ENCODE assay signal across 17 cellular contexts in genomic region chr6:31175961-31176360, GRCh38. TPM values are rescaled to one million over a fixed set of nuclear protein-coding genes. Genes with fewer than 3 reads are reported as not detected.
DNase-seq lines count a peak whose midpoint lies in the region; ATAC-seq, FAIRE-seq and TF ChIP-seq lines count a peak whose summit lies in the region.
"Had no signal": no experiment of that assay in that cellular context is flagged by ENCODE, and none has a peak within 500 bp of the region (broad histone marks: within the 10 kb centered on the region; RNA-seq: fewer than 3 reads in every experiment).

No MANE protein-coding gene starts in this region.

- POLR2A ChIA-PET in CD4-positive, alpha-beta T cell (lab: Charles Lee) = no interaction called here
- POLR2A ChIA-PET in activated CD4-positive, alpha-beta T cell treated with anti-CD3 and anti-CD28 coated beads, Interleukin-2, amount 10 ng/mL, durations not matched to agents 7 days and 5 days (lab: Charles Lee) = no interaction called here

- CTCF ChIA-PET in CD4-positive, alpha-beta T cell (lab: Charles Lee) = interaction anchor here (0.9 kb wide), 1 partner anchor 21 kb away, joined by 3 read pairs; no protein-coding TSS in a partner anchor
- CTCF ChIA-PET in activated CD4-positive, alpha-beta T cell treated with anti-CD3 and anti-CD28 coated beads, Interleukin-2, amount 10 ng/mL, durations not matched to agents 7 days and 5 days (lab: Charles Lee) = interaction anchor here (1.7 kb wide), 1 partner anchor 96 kb away, joined by 4 read pairs; no protein-coding TSS in a partner anchor

- no peak overlapping the region for H3K4me3 ChIP-seq in kidney (ENCODE audit: low read length in 2 of 2)
- no peak overlapping the region for H3K4me3 ChIP-seq in effector memory CD4-positive, alpha-beta T cell (ENCODE audit: insufficient read depth, low read depth, low read length, poor library complexity, severe bottlenecking)
- H3K4me3 ChIP-seq: gastroesophageal sphincter, thoracic aorta had no signal

- no peaks in the 10 kb centered on the region for H3K9me3 ChIP-seq in CD4-positive, alpha-beta T cell (ENCODE audit: control insufficient read depth, low read length)
- H3K9me3 ChIP-seq in kidney (ENCODE audit: control insufficient read depth in 1 of 2, low read length in 2 of 2) = no peaks in the 10 kb centered on the region
- no peaks in the 10 kb centered on the region for H3K9me3 ChIP-seq in effector memory CD4-positive, alpha-beta T cell (ENCODE audit: control insufficient read depth, low read length)
- H3K9me3 ChIP-seq: gastroesophageal sphincter, thoracic aorta had no signal

- no peak for ATAC-seq in CD4-positive, alpha-beta T cell (ENCODE audit: poor library complexity)
- ATAC-seq in GM18868 (IDR thresholded peaks at IDR 0.05; ENCODE audit: unreplicated experiment) = no peak
- ATAC-seq: gastroesophageal sphincter had no signal

- no peak overlapping the region for H3K27ac ChIP-seq in CD4-positive, alpha-beta T cell (ENCODE audit: low read depth, low read length)
- H3K27ac ChIP-seq in kidney (ENCODE audit: low read depth in 2 of 2, low read length in 2 of 2) = no peak overlapping the region
- no peak overlapping the region for H3K27ac ChIP-seq in effector memory CD4-positive, alpha-beta T cell (ENCODE audit: insufficient read depth, low read length, poor library complexity, severe bottlenecking)
- H3K27ac ChIP-seq: gastroesophageal sphincter, thoracic aorta, WERI-Rb-1 had no signal

- no peaks in the 10 kb centered on the region for H3K36me3 Mint-ChIP-seq in CD4-positive, alpha-beta T cell (ENCODE audit: low read depth)
- H3K36me3 Mint-ChIP-seq in activated CD4-positive, alpha-beta T cell treated with anti-CD3 and anti-CD28 coated beads, Interleukin-2, amount 10 ng/mL, durations not matched to agents 7 days and 5 days (ENCODE audit: low read depth) = no peaks in the 10 kb centered on the region

- TF ChIP-seq CTCF in CD4-positive, alpha-beta T cell (IDR thresholded peaks at IDR 0.05) = no peak
- no peak for TF ChIP-seq CTCF in kidney (IDR thresholded peaks at IDR 0.05; ENCODE audit: borderline replicate concordance, extremely low read depth, insufficient read depth)

- H3K4me1 Mint-ChIP-seq in CD4-positive, alpha-beta T cell (ENCODE audit: low read depth) = peaks cover 22% of the 10 kb centered on the region
- peaks cover 30% of the 10 kb centered on the region for H3K4me1 Mint-ChIP-seq in activated CD4-positive, alpha-beta T cell treated with anti-CD3 and anti-CD28 coated beads, Interleukin-2, amount 10 ng/mL, durations not matched to agents 7 days and 5 days

- no peaks in the 10 kb centered on the region for H3K27me3 ChIP-seq in CD4-positive, alpha-beta T cell (ENCODE audit: control insufficient read depth, insufficient read depth, low read length)
- no peaks in the 10 kb centered on the region for H3K27me3 ChIP-seq in effector memory CD4-positive, alpha-beta T cell (replicated peaks; ENCODE audit: control insufficient read depth, insufficient read depth, low read length, poor library complexity, severe bottlenecking)

- no peak overlapping the region for H3K27ac Mint-ChIP-seq in CD4-positive, alpha-beta T cell
- H3K27ac Mint-ChIP-seq in activated CD4-positive, alpha-beta T cell treated with anti-CD3 and anti-CD28 coated beads, Interleukin-2, amount 10 ng/mL, durations not matched to agents 7 days and 5 days = no peak overlapping the region

- no peak for FAIRE-seq in kidney (lab: Jason Lieb, UNC)

- H3K9me3 Mint-ChIP-seq in CD4-positive, alpha-beta T cell = no peaks in the 10 kb centered on the region
- no peaks in the 10 kb centered on the region for H3K9me3 Mint-ChIP-seq in activated CD4-positive, alpha-beta T cell treated with anti-CD3 and anti-CD28 coated beads, Interleukin-2, amount 10 ng/mL, durations not matched to agents 7 days and 5 days
- H3K9me3 Mint-ChIP-seq: nephron had no signal

- peak overlapping the region; percentile 40 for H3K4me3 Mint-ChIP-seq in CD4-positive, alpha-beta T cell
- H3K4me3 Mint-ChIP-seq in activated CD4-positive, alpha-beta T cell treated with anti-CD3 and anti-CD28 coated beads, Interleukin-2, amount 10 ng/mL, durations not matched to agents 7 days and 5 days = no peak overlapping the region
- H3K4me3 Mint-ChIP-seq: nephron had no signal

- no peaks in the 10 kb centered on the region for H3K27me3 Mint-ChIP-seq in CD4-positive, alpha-beta T cell
- no peaks in the 10 kb centered on the region for H3K27me3 Mint-ChIP-seq in activated CD4-positive, alpha-beta T cell treated with anti-CD3 and anti-CD28 coated beads, Interleukin-2, amount 10 ng/mL, durations not matched to agents 7 days and 5 days

- intact Hi-C loops in CD4-positive, alpha-beta T cell (cut with DNase I, micrococcal nuclease) = loop anchor here in 1 of 2 experiments (5.0 kb wide), 1 partner anchor 34 kb away; no protein-coding TSS in a partner anchor
- intact Hi-C loops in kidney (cut with DNase I) = no loop called here

- no peak for DNase-seq in CD4-positive, alpha-beta T cell
- DNase-seq in HS-27A (ENCODE audit: low read depth) = peak; percentile 86
- peak; percentile 23 for DNase-seq in amniotic epithelial cell (ENCODE audit: low read depth)
- DNase-seq in kidney = peak; percentile 16
- no peak for DNase-seq in activated CD4-positive, alpha-beta T cell treated with anti-CD3 and anti-CD28 coated beads, Interleukin-2, amount 10 ng/mL, durations not matched to agents 7 days and 5 days
- DNase-seq in retina = no peak
- DNase-seq in effector memory CD4-positive, alpha-beta T cell = no peak
- DNase-seq: activated CD8-positive, alpha-beta memory T cell treated with anti-CD3 and anti-CD28 coated beads, Interleukin-2, amount 50 U/mL, for 48 hours; kidney glomerular epithelial cell; NCI-H1436; NCI-H526; Right ventricle myocardium superior; WERI-Rb-1 had no signal

- peaks cover 0 to 4% of the 10 kb centered on the region in 2 donors for H3K36me3 ChIP-seq in kidney (ENCODE audit: control insufficient read depth in 1 of 2, insufficient read depth in 2 of 2, low read length in 2 of 2)
- no peaks in the 10 kb centered on the region for H3K36me3 ChIP-seq in effector memory CD4-positive, alpha-beta T cell (ENCODE audit: control insufficient read depth, insufficient read depth, low read length)
- H3K36me3 ChIP-seq: gastroesophageal sphincter, thoracic aorta, WERI-Rb-1 had no signal

- no peak overlapping the region for H3K9ac ChIP-seq in kidney (ENCODE audit: low read length in 2 of 2)

- peaks cover 0 to 24% of the 10 kb centered on the region in 2 donors for H3K4me1 ChIP-seq in kidney (ENCODE audit: control insufficient read depth in 1 of 2, insufficient read depth in 1 of 2, low read depth in 1 of 2, low read length in 2 of 2)
- peaks cover 8% of the 10 kb centered on the region for H3K4me1 ChIP-seq in effector memory CD4-positive, alpha-beta T cell (ENCODE audit: control insufficient read depth, insufficient read depth, low read length, poor library complexity, severe bottlenecking)
- H3K4me1 ChIP-seq: gastroesophageal sphincter had no signal

RNA-seq across cellular contexts. Expression of gene POU5F1, which starts 5.5 kb away (rescaled TPM):
- not detected for total RNA-seq in CD4-positive, alpha-beta T cell
- 19.9 TPM for total RNA-seq in kidney
- polyA plus RNA-seq in kidney (ENCODE audit: insufficient read depth, low read depth, low replicate concordance) = 7.9 TPM
- under 1 TPM in 1 of 2 experiments, not detected in 1; 0.20 TPM for total RNA-seq in activated CD4-positive, alpha-beta T cell treated with anti-CD3 and anti-CD28 coated beads, Interleukin-2, amount 10 ng/mL, durations not matched to agents 7 days and 5 days

RNA-seq across cellular contexts. Expression of gene TCF19, which starts 17.6 kb away (rescaled TPM):
- total RNA-seq in CD4-positive, alpha-beta T cell = 1 to 10 TPM; 3.3 to 4.1 TPM
- 7.1 TPM for total RNA-seq in kidney
- polyA plus RNA-seq in kidney (ENCODE audit: insufficient read depth, low read depth, low replicate concordance) = 5.1 TPM
- total RNA-seq in activated CD4-positive, alpha-beta T cell treated with anti-CD3 and anti-CD28 coated beads, Interleukin-2, amount 10 ng/mL, durations not matched to agents 7 days and 5 days = 10 to 100 TPM; 86.3 to 86.7 TPM

RNA-seq across cellular contexts. Expression of gene CCHCR1, which starts 18.4 kb away (rescaled TPM):
- total RNA-seq in CD4-positive, alpha-beta T cell = 10 to 100 TPM; 17.5 to 18.2 TPM
- 26.2 TPM for total RNA-seq in kidney
- polyA plus RNA-seq in kidney (ENCODE audit: insufficient read depth, low read depth, low replicate concordance) = 24.1 TPM
- total RNA-seq in activated CD4-positive, alpha-beta T cell treated with anti-CD3 and anti-CD28 coated beads, Interleukin-2, amount 10 ng/mL, durations not matched to agents 7 days and 5 days = 10 to 100 TPM; 43.4 to 44.7 TPM

RNA-seq across cellular contexts. Expression of gene PSORS1C2, which starts 37.1 kb away (rescaled TPM):
- not detected for total RNA-seq in CD4-positive, alpha-beta T cell
- not detected for total RNA-seq in kidney
- polyA plus RNA-seq in kidney (ENCODE audit: insufficient read depth, low read depth, low replicate concordance) = not detected
- total RNA-seq in activated CD4-positive, alpha-beta T cell treated with anti-CD3 and anti-CD28 coated beads, Interleukin-2, amount 10 ng/mL, durations not matched to agents 7 days and 5 days = not detected
- total RNA-seq: gastroesophageal sphincter, Right ventricle myocardium superior, thoracic aorta had no signal

RNA-seq across cellular contexts. Expression of gene CDSN, which starts 55.7 kb away (rescaled TPM):
- not detected for total RNA-seq in CD4-positive, alpha-beta T cell
- total RNA-seq in kidney = 0.13 TPM
- not detected for polyA plus RNA-seq in kidney (ENCODE audit: insufficient read depth, low read depth, low replicate concordance)
- not detected for total RNA-seq in activated CD4-positive, alpha-beta T cell treated with anti-CD3 and anti-CD28 coated beads, Interleukin-2, amount 10 ng/mL, durations not matched to agents 7 days and 5 days
- total RNA-seq: gastroesophageal sphincter, Right ventricle myocardium superior had no signal

Comparison
In these comparisons a context has a peak if more than half of its experiments do, and no peak if none do; other contexts are left out.
1. DNase-seq: peak in HS-27A (single experiment), amniotic epithelial cell (single experiment) and kidney (single experiment); none in CD4-positive, alpha-beta T cell (0 of 10), activated CD4-positive, alpha-beta T cell treated with anti-CD3 and anti-CD28 coated beads, Interleukin-2, amount 10 ng/mL, durations not matched to agents 7 days and 5 days (single experiment), retina (single experiment) and effector memory CD4-positive, alpha-beta T cell (0 of 3).
2. RNA of gene POU5F1, which starts 5.5 kb away (total RNA-seq): 19.9 TPM in kidney (single experiment); 0.20 TPM in activated CD4-positive, alpha-beta T cell treated with anti-CD3 and anti-CD28 coated beads, Interleukin-2, amount 10 ng/mL, durations not matched to agents 7 days and 5 days and not detected in CD4-positive, alpha-beta T cell; every median in the first group is over 10 times any median in the second.
3. RNA of gene TCF19, which starts 17.6 kb away (total RNA-seq): 86.3 to 86.7 TPM in activated CD4-positive, alpha-beta T cell treated with anti-CD3 and anti-CD28 coated beads, Interleukin-2, amount 10 ng/mL, durations not matched to agents 7 days and 5 days; 7.1 TPM in kidney (single experiment) and 3.3 to 4.1 TPM in CD4-positive, alpha-beta T cell; every median in the first group is over 10 times any median in the second.